Comparison of ENCODE assay signal across 8 cellular contexts in the genomic region with DNA sequence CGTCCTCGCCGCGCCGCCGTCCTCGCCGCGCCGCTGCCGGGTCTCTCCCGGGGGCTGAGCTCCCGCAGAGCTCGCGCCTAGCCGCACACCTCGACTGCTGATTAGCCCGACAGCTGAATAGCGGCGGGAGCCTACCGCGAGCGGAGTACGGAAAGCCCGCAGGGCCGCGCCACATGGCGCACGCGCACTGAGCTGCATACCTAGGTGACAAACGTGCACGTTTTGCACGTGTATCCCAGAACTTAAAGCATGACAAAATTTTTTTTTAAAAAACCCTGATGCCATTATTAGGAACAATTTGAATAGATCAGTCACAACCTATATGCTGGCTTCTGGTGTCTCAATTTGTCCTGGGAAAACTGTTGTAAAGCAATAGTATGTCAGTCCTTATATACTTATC. TPM values are rescaled to one million over a fixed set of nuclear protein-coding genes. Genes with fewer than 3 reads are reported as not detected.
DNase-seq lines count a peak whose midpoint lies in the region; ATAC-seq and TF ChIP-seq lines count a peak whose summit lies in the region.

A gene with protein sequence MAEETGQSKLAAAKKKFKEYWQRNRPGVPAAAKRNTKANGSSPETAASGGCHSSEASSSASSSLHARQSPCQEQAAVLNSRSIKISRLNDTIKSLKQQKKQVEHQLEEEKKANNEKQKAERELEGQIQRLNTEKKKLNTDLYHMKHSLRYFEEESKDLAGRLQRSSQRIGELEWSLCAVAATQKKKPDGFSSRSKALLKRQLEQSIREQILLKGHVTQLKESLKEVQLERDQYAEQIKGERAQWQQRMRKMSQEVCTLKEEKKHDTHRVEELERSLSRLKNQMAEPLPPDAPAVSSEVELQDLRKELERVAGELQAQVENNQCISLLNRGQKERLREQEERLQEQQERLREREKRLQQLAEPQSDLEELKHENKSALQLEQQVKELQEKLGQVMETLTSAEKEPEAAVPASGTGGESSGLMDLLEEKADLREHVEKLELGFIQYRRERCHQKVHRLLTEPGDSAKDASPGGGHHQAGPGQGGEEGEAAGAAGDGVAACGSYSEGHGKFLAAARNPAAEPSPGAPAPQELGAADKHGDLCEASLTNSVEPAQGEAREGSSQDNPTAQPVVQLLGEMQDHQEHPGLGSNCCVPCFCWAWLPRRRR (minus strand): TSS at position 122 of the 400 bp plus-strand sequence. CDS start 48,117 bp downstream, outside the sequence.

- DNase-seq in NCI-H526 (lab: John Stamatoyannopoulos, UW) (peak; percentile 44 to 90), epidermal melanocyte (ENCODE audit: insufficient read length, low spot score) (peak; percentile 22), mucosa of descending colon (peak; percentile 54 to 85 (median 84)), UCSD-AML1 (lab: John Stamatoyannopoulos, UW; ENCODE audit: unreplicated experiment) (no peak)
- DNase-seq in activated CD8-positive, alpha-beta memory T cell treated with anti-CD3 and anti-CD28 coated beads, Interleukin-2, amount 50 U/mL, for 1 hour (ENCODE audit: extremely low read depth) = peak; percentile 54
- DNase-seq in stimulated activated CD8-positive, alpha-beta memory T cell treated with anti-CD3 and anti-CD28 coated beads, Interleukin-4, amount 100 ng/mL, for 1 hour (ENCODE audit: low read depth in 2 of 2, low spot score in 1 of 2) = peak; percentile 36 to 67

- no peaks in the 10 kb centered on the region for H3K36me3 ChIP-seq in mucosa of descending colon (ENCODE audit: low read depth)

- TF ChIP-seq POLR2A in GM18526 (IDR thresholded peaks at IDR 0.05; ENCODE audit: extremely low read depth, insufficient read length) = peak; percentile 26

- H3K4me1 ChIP-seq in mucosa of descending colon (ENCODE audit: low read depth) = peaks cover 8% of the 10 kb centered on the region

- no peak for TF ChIP-seq CTCF in mucosa of descending colon (IDR thresholded peaks at IDR 0.05)

- no peaks in the 10 kb centered on the region for H3K9me3 ChIP-seq in mucosa of descending colon

- intact Hi-C loops in mucosa of descending colon (cut with DNase I, micrococcal nuclease) = no loop called here

- peak; percentile 75 for ATAC-seq in HG03108 (IDR thresholded peaks at IDR 0.05; ENCODE audit: unreplicated experiment)
- peak; percentile 85 for ATAC-seq in mucosa of descending colon

- H3K4me3 ChIP-seq in mucosa of descending colon = peak within 1 kb of the TSS; percentile 33

RNA-seq across cellular contexts. Expression of the gene that starts here (rescaled TPM):
- total RNA-seq in mucosa of descending colon = 10 to 100 TPM; 37.6 to 60.0 (median 46.4) TPM
